In the genomic region with DNA sequence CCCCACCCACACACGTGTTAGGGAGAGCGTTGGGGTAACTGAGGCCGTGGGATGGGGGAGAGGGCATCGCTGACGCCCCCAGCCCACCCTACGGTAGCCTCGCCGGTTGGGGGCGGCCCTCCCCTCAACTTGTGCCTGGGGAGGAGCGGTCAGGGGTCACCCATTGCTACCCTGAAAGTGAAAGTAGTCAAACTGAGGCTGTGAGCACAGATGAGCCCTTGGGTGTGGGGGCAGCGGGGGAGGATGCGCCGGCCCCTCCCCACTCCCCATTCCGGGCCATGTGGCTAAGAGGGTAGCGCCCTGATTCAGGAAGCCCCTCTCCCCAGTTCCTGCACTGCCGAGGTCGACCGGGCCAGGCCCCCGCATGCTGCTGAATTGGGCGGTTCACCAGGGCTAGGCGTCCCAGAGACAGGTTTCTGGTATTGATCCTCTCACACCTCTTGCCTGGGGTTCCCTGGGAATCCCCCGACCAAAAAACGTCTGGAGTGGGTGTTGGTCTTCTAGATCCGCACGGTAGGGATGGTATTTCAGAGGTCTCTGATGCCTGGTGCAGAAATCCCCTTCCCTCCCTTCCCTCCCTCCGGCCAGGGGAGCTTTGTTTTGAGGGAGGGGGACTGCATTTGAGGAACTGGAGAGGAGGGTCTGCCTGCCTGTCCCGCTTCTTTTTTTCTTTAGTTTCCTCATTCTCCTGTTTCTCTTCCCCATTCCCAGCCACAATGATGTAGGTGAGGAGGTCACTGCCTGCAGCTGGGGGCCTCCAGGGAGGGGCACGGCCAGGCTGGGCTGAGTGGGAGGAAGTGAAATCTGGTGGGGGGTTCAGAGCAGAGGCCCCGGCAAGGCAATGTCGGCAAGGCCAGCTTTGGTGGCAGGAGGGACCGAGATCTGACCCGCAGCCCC, we compare ENCODE assay signal across 8 cellular contexts. TPM values are rescaled to one million over a fixed set of nuclear protein-coding genes. Genes with fewer than 3 reads are reported as not detected.
DNase-seq lines count a peak whose midpoint lies in the region; ATAC-seq and TF ChIP-seq lines count a peak whose summit lies in the region.

No MANE protein-coding gene starts in this region.

- DNase-seq in SIG-M5 (lab: John Stamatoyannopoulos, UW), result peak; percentile 64
- DNase-seq in astrocyte of the spinal cord (ENCODE audit: low read depth, low spot score), result no peak
- DNase-seq in left colon, result peak; percentile 45 to 52
- DNase-seq in stimulated activated CD8-positive, alpha-beta memory T cell treated with anti-CD3 and anti-CD28 coated beads, Interleukin-12 subunit alpha, Interleukin-12 subunit beta, amount 100 ng/mL, for 4 hours (ENCODE audit: low read depth), result peak; percentile 51
- DNase-seq in RKO (ENCODE audit: low spot score), result no peak
- no peak for DNase-seq in NCI-H2171 (lab: John Stamatoyannopoulos, UW)
- no peak for DNase-seq in dedifferentiated amniotic fluid mesenchymal stem cell (ENCODE audit: extremely low spot score)

- intact Hi-C loops in left colon (cut with DNase I, micrococcal nuclease), result no loop called here

- peak overlapping the region; percentile 96 for H3K4me3 ChIP-seq in astrocyte of the spinal cord (ENCODE audit: low read depth, low read length)

- TF ChIP-seq CTCF in astrocyte of the spinal cord (IDR thresholded peaks at IDR 0.05; ENCODE audit: low read depth, low read length), result no peak

- peak; percentile 25 for TF ChIP-seq POLR2A in GM10847 (IDR thresholded peaks at IDR 0.05; ENCODE audit: extremely low read depth, insufficient read length)

- in situ Hi-C loops in astrocyte of the spinal cord (cut with HindIII; ENCODE audit: low sequenced_read_pairs), result no loop called here

- ATAC-seq in left colon, result no peak

RNA-seq across cellular contexts. Expression of a gene that starts 1.0 kb away (rescaled TPM):
- total RNA-seq in left colon, result 10 to 100 TPM; 22.9 to 27.1 TPM

RNA-seq across cellular contexts. Expression of a gene that starts 37.8 kb away (rescaled TPM):
- 10 to 100 TPM; 27.9 to 39.1 TPM for total RNA-seq in left colon

Comparison
In these comparisons a context has a peak if more than half of its experiments do, and no peak if none do; other contexts are left out.
1. DNase-seq: peak in SIG-M5 (single experiment), left colon (2 of 2) and stimulated activated CD8-positive, alpha-beta memory T cell treated with anti-CD3 and anti-CD28 coated beads, Interleukin-12 subunit alpha, Interleukin-12 subunit beta, amount 100 ng/mL, for 4 hours (single experiment); none in astrocyte of the spinal cord (single experiment), RKO (single experiment), NCI-H2171 (single experiment) and dedifferentiated amniotic fluid mesenchymal stem cell (single experiment).